ENCODE assay signal across 20 cellular contexts in genomic region chr15:46461416-46461815, GRCh38.
"Had no signal": no experiment of that assay in that cellular context is flagged by ENCODE, and none has a peak within 500 bp of the region (broad histone marks: within the 10 kb centered on the region; RNA-seq: fewer than 3 reads in every experiment).

No MANE protein-coding gene starts in this region.

- H3K27me3 ChIP-seq: breast epithelium, hepatocyte, transverse colon, vagina had no signal

- ATAC-seq: activated naive CD8-positive, alpha-beta T cell treated with anti-CD3 and anti-CD28 coated beads, Interleukin-2, amount 50 U/mL, for 24 hours; activated T-helper 17 cell treated with anti-CD3 and anti-CD28 coated beads, Interleukin-2, amount 50 U/mL, for 72 hours; effector memory CD8-positive, alpha-beta T cell; left ventricle myocardium superior; natural killer cell had no signal

- H3K4me1 ChIP-seq: breast epithelium, transverse colon, vagina had no signal

- H3K9me3 ChIP-seq: breast epithelium, transverse colon, vagina had no signal

- H2AFZ ChIP-seq: hepatocyte had no signal

- H3K4me3 ChIP-seq: breast epithelium, hepatocyte, skin epidermis, transverse colon, vagina had no signal

- H3K4me2 ChIP-seq: hepatocyte had no signal

- DNase-seq: activated CD4-positive, alpha-beta T cell treated with anti-CD3 and anti-CD28 coated beads, Interleukin-2, amount 50 U/mL, for 48 hours; activated naive CD4-positive, alpha-beta T cell treated with Interleukin-2 at 50 U/mL for 16 hours; activated naive CD8-positive, alpha-beta T cell treated with anti-CD3 and anti-CD28 coated beads, Interleukin-2, amount 50 U/mL, for 24 hours; aorta; dermis blood vessel endothelial cell; effector memory CD8-positive, alpha-beta T cell; kidney; left ventricle myocardium superior; natural killer cell; stimulated activated CD4-positive, alpha-beta T cell treated with anti-CD3 and anti-CD28 coated beads, Interleukin-4, amount 100 ng/mL, for 24 hours; stimulated activated CD8-positive, alpha-beta memory T cell treated with anti-CD3 and anti-CD28 coated beads, Interleukin-4, amount 100 ng/mL, for 48 hours; stimulated activated naive CD4-positive, alpha-beta T cell treated with Interleukin-2 at 50 U/mL for 16 hours; substantia nigra; T1000; transverse colon had no signal

- H3K27ac ChIP-seq: breast epithelium, hepatocyte, skin epidermis, transverse colon, vagina had no signal

- H3K36me3 ChIP-seq: breast epithelium, transverse colon, vagina had no signal
